Comparison of ENCODE assay signal across 1 cellular context in genomic region chr6:32664354-32664753, GRCh38.
TF ChIP-seq lines count a peak whose summit lies in the region.

No MANE protein-coding gene starts in this region.

TF ChIP-seq in SK-N-SH treated with all-trans-retinoic acid at 6 μM for 48 hours, 23 proteins besides CTCF, POLR2A, EP300 and RAD21 (continued from another document):
- TF ChIP-seq TSHZ2 (CRISPR knock-in tag; IDR thresholded peaks at IDR 0.05) (no peak), OSR1 (CRISPR knock-in tag; IDR thresholded peaks at IDR 0.05) (no peak), CREB5 (CRISPR knock-in tag; IDR thresholded peaks at IDR 0.05; ENCODE audit: low read depth) (no peak), ARNTL (CRISPR knock-in tag; IDR thresholded peaks at IDR 0.05; ENCODE audit: borderline replicate concordance, low read depth) (no peak), ZFP30 (CRISPR knock-in tag; IDR thresholded peaks at IDR 0.05) (no peak), TCF4 (CRISPR knock-in tag; IDR thresholded peaks at IDR 0.05; ENCODE audit: borderline replicate concordance) (no peak), ZNF565 (CRISPR knock-in tag; conservative IDR thresholded peaks at IDR 0.05; ENCODE audit: low read depth) (no peak), ZC3H10 (CRISPR knock-in tag; IDR thresholded peaks at IDR 0.05) (no peak), ESRRG (CRISPR knock-in tag; IDR thresholded peaks at IDR 0.05) (no peak), PATZ1 (CRISPR knock-in tag; IDR thresholded peaks at IDR 0.05; ENCODE audit: borderline replicate concordance) (no peak), ISL1 (CRISPR knock-in tag; IDR thresholded peaks at IDR 0.05) (no peak), ZNF8 (CRISPR knock-in tag; IDR thresholded peaks at IDR 0.05) (no peak)
